Comparison of ENCODE assay signal across 9 cellular contexts in the genomic region with DNA sequence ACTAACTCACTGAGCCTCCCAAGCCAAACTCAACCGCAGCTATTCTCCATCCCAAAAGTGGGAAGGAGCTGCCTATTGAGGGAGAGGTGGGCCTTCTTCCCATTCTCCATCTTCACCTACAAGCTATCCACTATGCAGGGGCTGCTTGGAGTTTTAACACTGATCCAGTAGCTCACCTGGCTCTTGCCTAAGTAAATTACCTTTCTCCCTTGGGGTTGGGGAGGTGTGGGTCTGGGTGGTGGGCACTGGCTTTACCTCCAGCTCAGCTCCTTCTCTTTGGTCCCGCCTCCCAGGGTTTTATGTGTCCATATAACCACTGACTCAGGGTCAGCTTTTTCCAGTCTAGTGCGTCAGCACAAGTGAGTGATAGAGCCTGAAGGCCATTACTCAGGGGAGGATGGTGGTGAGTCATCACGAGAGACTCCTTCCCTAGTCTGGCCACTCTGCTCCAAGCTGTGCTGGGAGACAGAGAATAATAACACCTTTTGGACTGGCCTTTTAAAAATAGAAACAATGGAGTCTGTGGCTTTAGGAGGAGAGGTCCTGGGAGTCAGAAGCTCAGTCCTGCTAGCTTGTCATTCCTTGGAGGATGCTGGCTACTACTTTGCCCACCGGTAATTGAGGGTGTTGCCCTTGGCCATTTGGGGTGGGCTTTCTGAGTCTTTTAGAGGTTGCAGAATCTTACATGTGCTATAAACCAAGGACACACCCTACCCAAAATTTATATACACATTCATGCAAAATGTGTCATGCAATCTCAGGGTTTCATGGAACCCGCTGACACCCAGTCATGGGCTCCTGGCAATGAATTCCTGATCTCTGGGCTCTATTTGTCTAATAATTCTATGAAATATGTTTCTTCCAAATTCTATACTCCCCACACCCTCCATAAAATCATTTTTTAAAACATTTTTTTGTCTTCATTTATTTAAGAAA. TPM values are rescaled to one million over a fixed set of nuclear protein-coding genes. Genes with fewer than 3 reads are reported as not detected.
A peak's percentile ranks its signal among the peaks of the same experiment; 100 is the strongest.
DNase-seq lines count a peak whose midpoint lies in the region; ATAC-seq, FAIRE-seq and TF ChIP-seq lines count a peak whose summit lies in the region.
"Had no signal": no experiment of that assay in that cellular context is flagged by ENCODE, and none has a peak within 500 bp of the region (broad histone marks: within the 10 kb centered on the region; RNA-seq: fewer than 3 reads in every experiment).

No MANE protein-coding gene starts in this region.

- intact Hi-C loops in adrenal gland (cut with DNase I) (no loop called here), tibial artery (cut with DNase I; ENCODE audit: low total_unique reads) (no loop called here)

- ATAC-seq in GM19328 (IDR thresholded peaks at IDR 0.05; ENCODE audit: unreplicated experiment), result no peak

- H3K27ac ChIP-seq in adrenal gland (peak overlapping the region; percentile 55 to 84 (median 70)), tibial artery (no peak overlapping the region)

- DNase-seq in DMS153 (lab: John Stamatoyannopoulos, UW) (peak; percentile 14), DMS153 treated with DMSO at 0.1 percent for 48 hours (lab: John Stamatoyannopoulos, UW; ENCODE audit: unreplicated experiment) (no peak), adrenal gland (peak; percentile 86 to 98 (median 96)), iPS-NIHi7 (ENCODE audit: extremely low spot score) (peak; percentile 69), tibial artery (peak; percentile 67 to 82), GM12892 (ENCODE audit: insufficient read length) (no peak)
- no peak for DNase-seq in stimulated activated CD4-positive, alpha-beta T cell treated with anti-CD3 and anti-CD28 coated beads, Interleukin-12 subunit alpha, Interleukin-12 subunit beta, amount 100 ng/mL, for 4 hours

- TF ChIP-seq POLR2A in adrenal gland (IDR thresholded peaks at IDR 0.05) (peak in 1 of 2 donors; percentile 45), GM12892 (IDR thresholded peaks at IDR 0.05; ENCODE audit: low read depth, low read length) (no peak)

- H3K9me3 ChIP-seq in adrenal gland (replicated peaks in 1 of 3), result no peaks in the 10 kb centered on the region
- no peaks in the 10 kb centered on the region for H3K9me3 ChIP-seq in tibial artery

- FAIRE-seq in GM12892 (lab: Jason Lieb, UNC), result no peak
- FAIRE-seq: A204.1 had no signal

- H3K36me3 ChIP-seq in adrenal gland (replicated peaks in 1 of 2) (no peaks in the 10 kb centered on the region), tibial artery (no peaks in the 10 kb centered on the region)

- H3K27me3 ChIP-seq in adrenal gland (no peaks in the 10 kb centered on the region), tibial artery (no peaks in the 10 kb centered on the region)

- TF ChIP-seq CTCF in adrenal gland (IDR thresholded peaks at IDR 0.05) (no peak), tibial artery (IDR thresholded peaks at IDR 0.05) (no peak)

- H3K4me1 ChIP-seq in adrenal gland (replicated peaks in 1 of 2), result peaks cover 6 to 14% of the 10 kb centered on the region in 2 donors
- H3K4me1 ChIP-seq in tibial artery, result peaks cover 0 to 14% (median 2%) of the 10 kb centered on the region in 4 donors

- H3K4me3 ChIP-seq in adrenal gland, result no peak overlapping the region
- H3K4me3 ChIP-seq in tibial artery, result no peak overlapping the region

- WGBS in adrenal gland, 4 donors, result 36 to 44% (median 42%) methylated on average over 6 of the region's 6 CpGs

RNA-seq across cellular contexts. Expression of a gene that starts 35.6 kb away (rescaled TPM):
- total RNA-seq in adrenal gland, result 100 to 1,000 TPM; 109 to 314 (median 170) TPM
- 100 to 1,000 TPM; 174 to 303 (median 193) TPM for polyA plus RNA-seq in adrenal gland
- 75.3 TPM for polyA plus RNA-seq in GM12892 (2012; ENCODE audit: missing spikeins)

RNA-seq across cellular contexts. Expression of a gene that starts 46.7 kb away (rescaled TPM):
- 100 to 1,000 TPM in 4 of 8 donors, 10 to 100 TPM in 4; 67.2 to 154 (median 96.4) TPM for total RNA-seq in adrenal gland
- polyA plus RNA-seq in adrenal gland, result 100 to 1,000 TPM in 2 of 3 donors, 10 to 100 TPM in 1; 34.8 to 359 (median 247) TPM
- polyA plus RNA-seq in GM12892 (2012; ENCODE audit: missing spikeins), result 1.1 TPM

RNA-seq across cellular contexts. Expression of a gene that starts 59.1 kb away (rescaled TPM):
- total RNA-seq in adrenal gland, result 10 to 100 TPM; 12.8 to 20.5 (median 17.9) TPM
- 10 to 100 TPM in 1 of 3 donors, 1 to 10 TPM in 2; 5.7 to 19.2 (median 6.8) TPM for polyA plus RNA-seq in adrenal gland
- polyA plus RNA-seq in GM12892 (2012; ENCODE audit: missing spikeins), result 14.6 TPM

Comparison
In these comparisons a context has a peak if more than half of its experiments do, and no peak if none do; other contexts are left out.
1. DNase-seq: peak in DMS153 (single experiment), adrenal gland (7 of 7), iPS-NIHi7 (single experiment) and tibial artery (2 of 2); none in DMS153 treated with DMSO at 0.1 percent for 48 hours (single experiment), GM12892 (single experiment) and stimulated activated CD4-positive, alpha-beta T cell treated with anti-CD3 and anti-CD28 coated beads, Interleukin-12 subunit alpha, Interleukin-12 subunit beta, amount 100 ng/mL, for 4 hours (single experiment).
2. H3K27ac ChIP-seq: peak in adrenal gland (5 of 5); none in tibial artery (0 of 2).